ENCODE assay signal across 22 cellular contexts in the genomic region with DNA sequence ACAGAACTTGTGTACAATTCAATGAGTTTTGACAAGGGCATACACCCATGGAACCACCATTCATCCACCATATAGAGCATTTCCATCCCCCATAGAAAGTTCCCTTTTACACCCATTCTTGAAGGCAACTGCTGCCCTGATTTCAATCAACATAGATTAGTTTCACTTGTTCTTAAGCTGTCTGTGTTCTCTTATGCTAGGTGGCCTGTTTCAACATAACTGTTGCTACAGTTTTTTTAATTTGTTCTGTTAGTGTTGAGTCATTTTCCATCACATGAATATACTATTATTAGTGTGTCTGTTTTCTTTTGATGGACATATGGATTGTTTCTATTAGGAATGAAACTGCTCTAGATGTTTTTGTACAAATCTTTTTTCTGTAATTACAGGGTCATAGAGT.
DNase-seq lines count a peak whose midpoint lies in the region; ATAC-seq and TF ChIP-seq lines count a peak whose summit lies in the region.
"Had no signal": no experiment of that assay in that cellular context is flagged by ENCODE, and none has a peak within 500 bp of the region (broad histone marks: within the 10 kb centered on the region; RNA-seq: fewer than 3 reads in every experiment).

No MANE protein-coding gene starts in this region.

- CTCF ChIA-PET in MCF 10A (lab: Yijun Ruan, JAX): no interaction called here
- CTCF ChIA-PET in SK-N-SH (lab: Yijun Ruan, JAX): no interaction called here

- no peak overlapping the region for H3K4me3 Mint-ChIP-seq in MCF 10A (ENCODE audit: unreplicated experiment)
- H3K4me3 Mint-ChIP-seq: activated CD4-positive, alpha-beta memory T cell treated with anti-CD3 and anti-CD28 coated beads, Interleukin-2, amount 10 ng/mL, durations not matched to agents 7 days and 5 days; brain; mesothelial cell of epicardium; neural progenitor cell; stimulated activated naive CD8-positive, alpha-beta T cell treated with anti-CD3 and anti-CD28 coated beads, Interleukin-15, amount 100 ng/mL, for 72 hours had no signal

- H3K4me3 ChIP-seq in breast epithelium (no peak overlapping the region), SK-N-SH (ENCODE audit: low read depth in 2 of 2, low read length in 1 of 2) (no peak overlapping the region), right lobe of liver (no peak overlapping the region)
- H3K4me3 ChIP-seq: dorsolateral prefrontal cortex, neural progenitor cell, upper lobe of left lung had no signal

- no peaks in the 10 kb centered on the region for H3K9me2 ChIP-seq in SK-N-SH

- H3K36me3 Mint-ChIP-seq in MCF 10A (ENCODE audit: insufficient read depth, unreplicated experiment): no peaks in the 10 kb centered on the region
- H3K36me3 Mint-ChIP-seq: activated naive CD4-positive, alpha-beta T cell treated with anti-CD3 and anti-CD28 coated beads, Interleukin-2, amount 50 U/mL, for 72 hours; neural progenitor cell had no signal

- peak in 1 of 2 experiments; percentile 29; a peak in 1 of 4 replicates for TF ChIP-seq EP300 in SK-N-SH (IDR thresholded peaks at IDR 0.05; ENCODE audit: borderline replicate concordance in 1 of 2, low read depth in 1 of 2, low read length in 1 of 2)

- H3K4me2 ChIP-seq in SK-N-SH: no peak overlapping the region
- H3K4me2 ChIP-seq: neural progenitor cell had no signal

- no peaks in the 10 kb centered on the region for H3K79me2 ChIP-seq in SK-N-SH (ENCODE audit: insufficient read depth)

- H3K36me3 ChIP-seq in breast epithelium (no peaks in the 10 kb centered on the region), SK-N-SH (replicated peaks in 1 of 2; ENCODE audit: control insufficient read depth in 1 of 2, insufficient read depth in 2 of 2, low read length in 1 of 2) (no peaks in the 10 kb centered on the region), right lobe of liver (no peaks in the 10 kb centered on the region)
- H3K36me3 ChIP-seq: neural progenitor cell, upper lobe of left lung had no signal

- POLR2A ChIA-PET in MCF 10A (lab: Yijun Ruan, JAX) (interaction anchor here (0.6 kb wide), 1 partner anchor 690 kb away, joined by 3 read pairs; no protein-coding TSS in a partner anchor), SK-N-SH (lab: Yijun Ruan, JAX) (no interaction called here)

- no peaks in the 10 kb centered on the region for H3K27me3 Mint-ChIP-seq in MCF 10A (ENCODE audit: insufficient read depth, unreplicated experiment)
- H3K27me3 Mint-ChIP-seq: activated CD4-positive, alpha-beta memory T cell treated with anti-CD3 and anti-CD28 coated beads, Interleukin-2, amount 10 ng/mL, durations not matched to agents 7 days and 5 days; stimulated activated naive CD8-positive, alpha-beta T cell treated with anti-CD3 and anti-CD28 coated beads, Interleukin-15, amount 100 ng/mL, for 72 hours had no signal

- no peak for TF ChIP-seq POLR2A in breast epithelium (IDR thresholded peaks at IDR 0.05)
- no peak for TF ChIP-seq POLR2A in right lobe of liver (IDR thresholded peaks at IDR 0.05)

- TF ChIP-seq CTCF in MCF 10A (IDR thresholded peaks at IDR 0.05; ENCODE audit: unreplicated experiment) (no peak), breast epithelium (IDR thresholded peaks at IDR 0.05) (no peak), SK-N-SH (IDR thresholded peaks at IDR 0.05) (no peak), right lobe of liver (IDR thresholded peaks at IDR 0.05) (no peak)

- H3K27me3 ChIP-seq in breast epithelium: no peaks in the 10 kb centered on the region
- H3K27me3 ChIP-seq in SK-N-SH (ENCODE audit: insufficient read depth): no peaks in the 10 kb centered on the region
- H3K27me3 ChIP-seq in right lobe of liver: no peaks in the 10 kb centered on the region
- H3K27me3 ChIP-seq: dorsolateral prefrontal cortex, neural progenitor cell, upper lobe of left lung had no signal

- peaks cover 12% of the 10 kb centered on the region for H3K4me1 Mint-ChIP-seq in MCF 10A (ENCODE audit: insufficient read depth, unreplicated experiment)
- H3K4me1 Mint-ChIP-seq: activated CD4-positive, alpha-beta memory T cell treated with anti-CD3 and anti-CD28 coated beads, Interleukin-2, amount 10 ng/mL, durations not matched to agents 7 days and 5 days; neural progenitor cell; stimulated activated naive CD8-positive, alpha-beta T cell treated with anti-CD3 and anti-CD28 coated beads, Interleukin-15, amount 100 ng/mL, for 72 hours had no signal

- H3K9me3 ChIP-seq in breast epithelium (no peaks in the 10 kb centered on the region), SK-N-SH (peaks cover 7% of the 10 kb centered on the region; the same call in 1 of the 2 replicates), right lobe of liver (no peaks in the 10 kb centered on the region)
- H3K9me3 ChIP-seq: upper lobe of left lung had no signal

- BruUV-seq in MCF 10A (replicated peaks; lab: Mats Ljungman, UMichigan): no TSS peak

- intact Hi-C loops in MCF 10A (cut with micrococcal nuclease): no loop called here
- intact Hi-C loops in breast epithelium (cut with DNase I; ENCODE audit: low total_unique reads): no loop called here
- intact Hi-C loops in right lobe of liver (cut with DNase I): no loop called here

- peak overlapping the region; percentile 41; the same call in 1 of the 2 replicates for H2AFZ ChIP-seq in SK-N-SH (ENCODE audit: low read depth)
- H2AFZ ChIP-seq: neural progenitor cell had no signal

- H3K9me3 Mint-ChIP-seq in MCF 10A (ENCODE audit: unreplicated experiment): no peaks in the 10 kb centered on the region

- DNase-seq in MCF 10A (ENCODE audit: unreplicated experiment) (peak; percentile 17), breast epithelium (ENCODE audit: low spot score in 2 of 2) (no peak), SK-N-SH (no peak), fibroblast of peridontal ligament (ENCODE audit: extremely low read depth) (peak; percentile 61), SKM-1 (lab: John Stamatoyannopoulos, UW; ENCODE audit: unreplicated experiment) (no peak), right lobe of liver (no peak)
- DNase-seq: 8988T; activated CD4-positive, alpha-beta memory T cell treated with anti-CD3 and anti-CD28 coated beads, Interleukin-2, amount 10 ng/mL, durations not matched to agents 7 days and 5 days; activated T-cell treated with anti-CD3 and anti-CD28 coated beads, Interleukin-2, amount 50 U/mL, for 48 hours; dorsolateral prefrontal cortex; NCI-H1048; retina; stimulated activated naive CD8-positive, alpha-beta T cell treated with anti-CD3 and anti-CD28 coated beads, Interleukin-15, amount 100 ng/mL, for 72 hours; upper lobe of left lung had no signal

- TF ChIP-seq RAD21 in SK-N-SH (IDR thresholded peaks at IDR 0.05; ENCODE audit: low read length): no peak

- no peak overlapping the region for H3K9ac ChIP-seq in SK-N-SH
- H3K9ac ChIP-seq: neural progenitor cell had no signal

- ATAC-seq in GM21723 (IDR thresholded peaks at IDR 0.05; ENCODE audit: unreplicated experiment): no peak
- no peak for ATAC-seq in HG02938 (IDR thresholded peaks at IDR 0.05; ENCODE audit: unreplicated experiment)
- no peak for ATAC-seq in right lobe of liver
- ATAC-seq: activated naive CD4-positive, alpha-beta T cell treated with anti-CD3 and anti-CD28 coated beads, Interleukin-2, amount 50 U/mL, for 72 hours; esophagus mucosa; stimulated activated naive CD8-positive, alpha-beta T cell treated with anti-CD3 and anti-CD28 coated beads, Interleukin-15, amount 100 ng/mL, for 72 hours had no signal

- H3K27ac ChIP-seq in breast epithelium (no peak overlapping the region), SK-N-SH (ENCODE audit: low read depth in 2 of 2, low read length in 1 of 2) (peak overlapping the region in 1 of 2 experiments; percentile 18; a peak in 1 of 4 replicates), right lobe of liver (no peak overlapping the region)
- H3K27ac ChIP-seq: dorsolateral prefrontal cortex, neural progenitor cell, upper lobe of left lung, VCaP had no signal

- no peaks in the 10 kb centered on the region for H4K20me1 ChIP-seq in SK-N-SH (ENCODE audit: insufficient read depth)

- H3K4me1 ChIP-seq in breast epithelium (no peaks in the 10 kb centered on the region), SK-N-SH (ENCODE audit: control insufficient read depth in 1 of 2, insufficient read depth in 2 of 2, low read depth in 1 of 2, low read length in 1 of 2) (peaks cover 0 to 12% of the 10 kb centered on the region in 2 experiments; a peak in 2 of 4 replicates), right lobe of liver (no peaks in the 10 kb centered on the region)
- H3K4me1 ChIP-seq: neural progenitor cell, upper lobe of left lung had no signal

- H3F3A ChIP-seq in SK-N-SH (replicated peaks; ENCODE audit: insufficient read depth): peaks cover 8% of the 10 kb centered on the region

- H3K27ac Mint-ChIP-seq in MCF 10A (ENCODE audit: low read depth, unreplicated experiment): peak overlapping the region; percentile 40
- H3K27ac Mint-ChIP-seq: activated CD4-positive, alpha-beta memory T cell treated with anti-CD3 and anti-CD28 coated beads, Interleukin-2, amount 10 ng/mL, durations not matched to agents 7 days and 5 days; activated naive CD4-positive, alpha-beta T cell treated with anti-CD3 and anti-CD28 coated beads, Interleukin-2, amount 50 U/mL, for 72 hours; mesothelial cell of epicardium; neural progenitor cell; stimulated activated naive CD8-positive, alpha-beta T cell treated with anti-CD3 and anti-CD28 coated beads, Interleukin-15, amount 100 ng/mL, for 72 hours had no signal

TF ChIP-seq in SK-N-SH, 30 proteins besides CTCF, POLR2A, EP300 and RAD21:
- 0 out of 2 replicates have a peak, but pooled peaks have one; percentile 9 for TF ChIP-seq PBX3 (IDR thresholded peaks at IDR 0.05)
- no peak for TF ChIP-seq NRF1 (IDR thresholded peaks at IDR 0.05; ENCODE audit: low read depth, low read length)
- TF ChIP-seq USF2 (IDR thresholded peaks at IDR 0.05; ENCODE audit: borderline replicate concordance, low read depth, low read length): no peak
- no peak for TF ChIP-seq MEF2A (IDR thresholded peaks at IDR 0.05; ENCODE audit: borderline replicate concordance, low read depth)
- peak; percentile 62; the same call in 1 of the 2 replicates for TF ChIP-seq TCF12 (IDR thresholded peaks at IDR 0.05)

Comparison
In these comparisons a context has a peak if more than half of its experiments do, and no peak if none do; other contexts are left out.
1. DNase-seq: peak in MCF 10A (single experiment) and fibroblast of peridontal ligament (single experiment); none in breast epithelium (0 of 2), SK-N-SH (single experiment), SKM-1 (single experiment) and right lobe of liver (0 of 3).